Comparison of ENCODE assay signal across 14 cellular contexts in genomic region chr1:156195853-156196252, GRCh38. TPM values are rescaled to one million over a fixed set of nuclear protein-coding genes. Genes with fewer than 3 reads are reported as not detected.
A peak's percentile ranks its signal among the peaks of the same experiment; 100 is the strongest.
DNase-seq lines count a peak whose midpoint lies in the region; ATAC-seq and TF ChIP-seq lines count a peak whose summit lies in the region.
"Had no signal": no experiment of that assay in that cellular context is flagged by ENCODE, and none has a peak within 500 bp of the region (broad histone marks: within the 10 kb centered on the region; RNA-seq: fewer than 3 reads in every experiment).

No MANE protein-coding gene starts in this region.

- peaks cover 17% of the 10 kb centered on the region for H3K36me3 ChIP-seq in CD4-positive, alpha-beta memory T cell (ENCODE audit: insufficient read depth, low read length)
- no peaks in the 10 kb centered on the region; the same call in 1 of the 2 replicates for H3K36me3 ChIP-seq in GM23338 (ENCODE audit: insufficient read depth)
- H3K36me3 ChIP-seq: uterus had no signal

- no peak overlapping the region for H3K4me3 ChIP-seq in CD4-positive, alpha-beta memory T cell (ENCODE audit: low read length in 2 of 2)
- H3K4me3 ChIP-seq in GM23338 = no peak overlapping the region
- H3K4me3 ChIP-seq: uterus had no signal

- H2AFZ ChIP-seq in GM23338 = no peak overlapping the region

- H3K4me1 ChIP-seq in CD4-positive, alpha-beta memory T cell (ENCODE audit: insufficient read depth, low read length) = peaks cover 67% of the 10 kb centered on the region
- H3K4me1 ChIP-seq in GM23338 (ENCODE audit: insufficient read depth) = peaks cover 13% of the 10 kb centered on the region

- H3K36me3 Mint-ChIP-seq in CD4-positive, alpha-beta memory T cell = peaks cover 22 to 40% of the 10 kb centered on the region in 2 donors
- H3K36me3 Mint-ChIP-seq in GM23338 (ENCODE audit: low read depth) = peaks cover 22% of the 10 kb centered on the region
- peaks cover 22% of the 10 kb centered on the region for H3K36me3 Mint-ChIP-seq in activated naive CD8-positive, alpha-beta T cell
- peaks cover 0 to 33% (median 6%) of the 10 kb centered on the region in 3 donors for H3K36me3 Mint-ChIP-seq in naive thymus-derived CD8-positive, alpha-beta T cell

- peaks cover 60% of the 10 kb centered on the region for H3K79me2 ChIP-seq in GM23338 (replicated peaks; ENCODE audit: insufficient read depth)

- H3K27me3 ChIP-seq in CD4-positive, alpha-beta memory T cell (ENCODE audit: insufficient read depth, low read length) = no peaks in the 10 kb centered on the region
- H3K27me3 ChIP-seq in GM23338 (ENCODE audit: insufficient read depth) = no peaks in the 10 kb centered on the region
- H3K27me3 ChIP-seq: uterus had no signal

- no peaks in the 10 kb centered on the region for H3K27me3 Mint-ChIP-seq in CD4-positive, alpha-beta memory T cell
- H3K27me3 Mint-ChIP-seq in GM23338 (ENCODE audit: insufficient read depth, low read depth, poor library complexity) = peaks cover 14% of the 10 kb centered on the region
- no peaks in the 10 kb centered on the region for H3K27me3 Mint-ChIP-seq in activated naive CD8-positive, alpha-beta T cell
- H3K27me3 Mint-ChIP-seq in naive thymus-derived CD8-positive, alpha-beta T cell = no peaks in the 10 kb centered on the region

- 0 out of 2 replicates have a peak, but pooled peaks cover 15% of the 10 kb centered on the region for H3F3A ChIP-seq in GM23338 (replicated peaks; ENCODE audit: low read depth)

- 0 out of 2 replicates have a peak overlapping the region, but pooled peaks have one; percentile 32 for H3K4me2 ChIP-seq in GM23338

- no peak for DNase-seq in CD4-positive, alpha-beta memory T cell
- DNase-seq in GM23338 (ENCODE audit: low spot score) = no peak
- no peak for DNase-seq in naive thymus-derived CD8-positive, alpha-beta T cell
- no peak for DNase-seq in RWPE1 (ENCODE audit: low spot score)
- DNase-seq: erythroblast; GF-D8; NCI-H1436 treated with DMSO at 0.1 percent for 48 hours; right cardiac atrium; stimulated activated CD4-positive, alpha-beta T cell treated with anti-CD3 and anti-CD28 coated beads, Interleukin-4, amount 100 ng/mL, for 1 hour; uterus had no signal

- intact Hi-C loops in CD4-positive, alpha-beta memory T cell (cut with micrococcal nuclease) = no loop called here

- H3K4me1 Mint-ChIP-seq in CD4-positive, alpha-beta memory T cell = peaks cover 40 to 78% (median 59%) of the 10 kb centered on the region in 4 donors
- peaks cover 31% of the 10 kb centered on the region for H3K4me1 Mint-ChIP-seq in GM23338
- H3K4me1 Mint-ChIP-seq in activated naive CD8-positive, alpha-beta T cell (ENCODE audit: low read depth) = peaks cover 79% of the 10 kb centered on the region
- H3K4me1 Mint-ChIP-seq in naive thymus-derived CD8-positive, alpha-beta T cell = peaks cover 45 to 75% (median 64%) of the 10 kb centered on the region in 4 donors

- H3K27ac Mint-ChIP-seq in CD4-positive, alpha-beta memory T cell = peak overlapping the region in 3 of 7 donors; percentile 77 to 87 (median 81)
- H3K27ac Mint-ChIP-seq in GM23338 = no peak overlapping the region
- peak overlapping the region; percentile 84 for H3K27ac Mint-ChIP-seq in activated naive CD8-positive, alpha-beta T cell
- H3K27ac Mint-ChIP-seq in naive thymus-derived CD8-positive, alpha-beta T cell = peak overlapping the region in 2 of 10 donors; percentile 14 to 27

- POLR2A ChIA-PET in CD4-positive, alpha-beta memory T cell (lab: Charles Lee; ENCODE audit: partially characterized antibody) = interaction anchor here (1.5 to 2.2 kb wide), 2 partner anchors 17 to 29 kb away, joined by 5 to 19 read pairs; partner anchors contain the start of gene PMF1
- POLR2A ChIA-PET in naive thymus-derived CD8-positive, alpha-beta T cell (lab: Charles Lee) = no interaction called here
- POLR2A ChIA-PET in RWPE1 (lab: Yijun Ruan, JAX; ENCODE audit: low non-redundant PET) = no interaction called here

- peaks cover 7% of the 10 kb centered on the region for H4K20me1 ChIP-seq in GM23338 (replicated peaks; ENCODE audit: insufficient read depth)

- TF ChIP-seq CTCF in GM23338 (conservative IDR thresholded peaks at IDR 0.05; ENCODE audit: low read depth in 2 of 2) (no peak), RWPE1 (conservative IDR thresholded peaks at IDR 0.05; ENCODE audit: low read depth) (no peak)

- CTCF ChIA-PET in CD4-positive, alpha-beta memory T cell (lab: Charles Lee; ENCODE audit: partially characterized antibody) = no interaction called here
- CTCF ChIA-PET in RWPE1 (lab: Yijun Ruan, JAX) = no interaction called here

- no peaks in the 10 kb centered on the region for H3K9me2 ChIP-seq in GM23338 (ENCODE audit: insufficient read depth)

- H3K4me3 Mint-ChIP-seq in CD4-positive, alpha-beta memory T cell = peak overlapping the region in 7 of 8 donors; percentile 22 to 98 (median 70)
- peak overlapping the region; percentile 46 for H3K4me3 Mint-ChIP-seq in GM23338
- H3K4me3 Mint-ChIP-seq in activated naive CD8-positive, alpha-beta T cell = no peak overlapping the region
- peak overlapping the region; percentile 10 to 100 (median 56) for H3K4me3 Mint-ChIP-seq in naive thymus-derived CD8-positive, alpha-beta T cell
- H3K4me3 Mint-ChIP-seq: CD14-positive monocyte had no signal

- ATAC-seq in GM23338 = no peak
- ATAC-seq in naive thymus-derived CD8-positive, alpha-beta T cell = no peak
- no peak for ATAC-seq in GM19023 (IDR thresholded peaks at IDR 0.05; ENCODE audit: unreplicated experiment)
- no peak for ATAC-seq in HG02642 (IDR thresholded peaks at IDR 0.05; ENCODE audit: poor library complexity, unreplicated experiment)
- ATAC-seq: right cardiac atrium had no signal

- no peak overlapping the region for H3K27ac ChIP-seq in CD4-positive, alpha-beta memory T cell (ENCODE audit: low read depth, low read length)
- no peak overlapping the region for H3K27ac ChIP-seq in GM23338 (ENCODE audit: low read depth)
- no peak overlapping the region for H3K27ac ChIP-seq in RWPE1
- H3K27ac ChIP-seq: uterus had no signal

- H3K9me3 ChIP-seq in CD4-positive, alpha-beta memory T cell (ENCODE audit: control insufficient read depth in 1 of 2, low read length in 2 of 2) = no peaks in the 10 kb centered on the region
- H3K9me3 ChIP-seq: uterus had no signal

- H3K9me3 Mint-ChIP-seq in CD4-positive, alpha-beta memory T cell = no peaks in the 10 kb centered on the region
- no peaks in the 10 kb centered on the region; the same call in 2 of the 3 replicates for H3K9me3 Mint-ChIP-seq in GM23338
- H3K9me3 Mint-ChIP-seq in activated naive CD8-positive, alpha-beta T cell (ENCODE audit: low read depth) = no peaks in the 10 kb centered on the region
- H3K9me3 Mint-ChIP-seq in naive thymus-derived CD8-positive, alpha-beta T cell = no peaks in the 10 kb centered on the region
- H3K9me3 Mint-ChIP-seq: CD14-positive monocyte had no signal

TF ChIP-seq in GM23338, 12 proteins besides CTCF, POLR2A, EP300 and RAD21:
- no peak for TF ChIP-seq POLR2AphosphoS5 (IDR thresholded peaks at IDR 0.05; ENCODE audit: low read depth)
- no peak for TF ChIP-seq NANOG (IDR thresholded peaks at IDR 0.05; ENCODE audit: borderline replicate concordance)
- no peak for TF ChIP-seq ZNF331 (CRISPR knock-in tag; IDR thresholded peaks at IDR 0.05; ENCODE audit: low read depth)
TF ChIP-seq in GM23338: peak in this region for 0.

RNA-seq across cellular contexts. Expression of gene SLC25A44, which starts 1.9 kb away (rescaled TPM):
- 10 to 100 TPM; 21.2 to 23.3 TPM for total RNA-seq in CD4-positive, alpha-beta memory T cell
- 10 to 100 TPM in 1 of 2 donors, 1 to 10 TPM in 1; 9.8 to 15.3 TPM for polyA plus RNA-seq in CD4-positive, alpha-beta memory T cell
- total RNA-seq in GM23338 (2014; rRNA removed; shearing (Covaris generic)) = 19.9 and 25.1 TPM in 2 replicates
- polyA plus RNA-seq in GM23338 (2016; fragmentation: Nextera tagmentation; extraction: Ambion mirVana) = 7.0 and 7.6 TPM in 2 replicates
- total RNA-seq in naive thymus-derived CD8-positive, alpha-beta T cell = 10 to 100 TPM; 16.8 to 21.4 TPM
- 10 to 100 TPM in 1 of 3 donors, 1 to 10 TPM in 2; 6.0 to 16.4 (median 9.7) TPM for polyA plus RNA-seq in naive thymus-derived CD8-positive, alpha-beta T cell

RNA-seq across cellular contexts. Expression of gene PMF1, which starts 17.0 kb away (rescaled TPM):
- 10 to 100 TPM; 39.0 to 40.2 TPM for total RNA-seq in CD4-positive, alpha-beta memory T cell
- polyA plus RNA-seq in CD4-positive, alpha-beta memory T cell = 100 to 1,000 TPM in 1 of 2 donors, 10 to 100 TPM in 1; 73.3 to 106 TPM
- 86.1 and 112 TPM in 2 replicates for total RNA-seq in GM23338 (2014; rRNA removed; shearing (Covaris generic))
- polyA plus RNA-seq in GM23338 (2016; fragmentation: Nextera tagmentation; extraction: Ambion mirVana) = 118 and 120 TPM in 2 replicates
- total RNA-seq in naive thymus-derived CD8-positive, alpha-beta T cell = 10 to 100 TPM; 49.1 to 54.8 TPM
- polyA plus RNA-seq in naive thymus-derived CD8-positive, alpha-beta T cell = 10 to 100 TPM; 70.8 to 79.9 (median 76.5) TPM

RNA-seq across cellular contexts. Expression of gene SEMA4A, which starts 42.5 kb away (rescaled TPM):
- total RNA-seq in CD4-positive, alpha-beta memory T cell = 1 to 10 TPM; 1.2 TPM
- polyA plus RNA-seq in CD4-positive, alpha-beta memory T cell = 1 to 10 TPM in 1 of 2 donors, under 1 TPM in 1; 0.88 to 1.3 TPM
- total RNA-seq in GM23338 (2014; rRNA removed; shearing (Covaris generic)) = 17.0 and 20.2 TPM in 2 replicates
- 5.5 and 5.6 TPM in 2 replicates for polyA plus RNA-seq in GM23338 (2016; fragmentation: Nextera tagmentation; extraction: Ambion mirVana)
- 1 to 10 TPM; 1.2 TPM for total RNA-seq in naive thymus-derived CD8-positive, alpha-beta T cell
- polyA plus RNA-seq in naive thymus-derived CD8-positive, alpha-beta T cell = 1 to 10 TPM in 1 of 3 donors, under 1 TPM in 2; 0.16 to 1.4 (median 0.22) TPM

RNA-seq across cellular contexts. Expression of gene BGLAP, which starts 46.1 kb away (rescaled TPM):
- 1 to 10 TPM; 7.2 to 7.7 TPM for total RNA-seq in CD4-positive, alpha-beta memory T cell
- not detected for polyA plus RNA-seq in CD4-positive, alpha-beta memory T cell
- 0.42 and 2.7 TPM in 2 replicates for total RNA-seq in GM23338 (2014; rRNA removed; shearing (Covaris generic))
- 0.36 and 1.2 TPM in 2 replicates for polyA plus RNA-seq in GM23338 (2016; fragmentation: Nextera tagmentation; extraction: Ambion mirVana)
- 1 to 10 TPM; 6.5 to 7.8 TPM for total RNA-seq in naive thymus-derived CD8-positive, alpha-beta T cell
- polyA plus RNA-seq in naive thymus-derived CD8-positive, alpha-beta T cell = under 1 TPM in 1 of 3 donors, not detected in 2; 0.26 TPM
- polyA plus RNA-seq: CD14-positive monocyte had no signal

RNA-seq across cellular contexts. Expression of gene PAQR6, which starts 52.0 kb away (rescaled TPM):
- total RNA-seq in CD4-positive, alpha-beta memory T cell = 1 to 10 TPM; 1.7 to 1.9 TPM
- polyA plus RNA-seq in CD4-positive, alpha-beta memory T cell = under 1 TPM; 0.11 to 0.22 TPM
- 3.3 and 4.2 TPM in 2 replicates for total RNA-seq in GM23338 (2014; rRNA removed; shearing (Covaris generic))
- polyA plus RNA-seq in GM23338 (2016; fragmentation: Nextera tagmentation; extraction: Ambion mirVana) = 2.4 and 2.6 TPM in 2 replicates
- 1 to 10 TPM; 2.8 to 3.0 TPM for total RNA-seq in naive thymus-derived CD8-positive, alpha-beta T cell
- polyA plus RNA-seq in naive thymus-derived CD8-positive, alpha-beta T cell = under 1 TPM; 0.15 to 0.21 (median 0.21) TPM
- polyA plus RNA-seq: CD14-positive monocyte had no signal
